18 cellular contexts compared by ENCODE assay signal in the genomic region with DNA sequence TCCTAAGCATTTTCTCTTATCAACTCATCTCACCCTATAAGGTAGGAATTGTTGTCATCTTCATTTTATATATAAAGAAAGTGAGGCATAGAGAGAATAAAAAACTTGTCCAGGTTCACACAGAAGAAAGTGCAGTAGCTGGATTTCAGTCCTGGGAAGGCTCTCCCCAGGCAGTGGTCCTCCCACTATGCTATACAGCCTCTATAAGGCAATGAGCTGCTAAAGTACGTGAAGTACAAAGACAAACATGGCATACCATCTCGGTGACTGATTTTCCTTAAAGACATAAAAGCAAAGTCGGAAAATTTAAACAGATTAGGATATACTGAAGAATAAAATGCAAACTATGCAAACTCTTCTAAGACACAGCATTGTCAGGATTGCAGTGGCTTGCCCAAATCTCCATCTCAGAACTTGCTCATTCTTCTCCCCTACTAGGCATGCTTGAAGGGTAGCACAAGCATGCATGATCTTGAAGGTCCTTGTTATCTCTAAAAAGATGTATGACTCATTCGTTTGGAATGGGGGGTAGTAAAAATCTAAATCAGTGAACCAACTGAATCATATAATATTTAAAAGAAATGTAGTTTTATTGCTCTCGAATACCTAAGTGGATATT.
DNase-seq lines count a peak whose midpoint lies in the region; ATAC-seq and TF ChIP-seq lines count a peak whose summit lies in the region.
"Had no signal": no experiment of that assay in that cellular context is flagged by ENCODE, and none has a peak within 500 bp of the region (broad histone marks: within the 10 kb centered on the region; RNA-seq: fewer than 3 reads in every experiment).

No MANE protein-coding gene starts in this region.

- H3K36me3 Mint-ChIP-seq in chondrocyte (ENCODE audit: low read depth): peaks cover 12% of the 10 kb centered on the region
- peaks cover 6% of the 10 kb centered on the region for H3K36me3 Mint-ChIP-seq in Calu3 (ENCODE audit: insufficient read depth, unreplicated experiment)

- H3K4me1 Mint-ChIP-seq in chondrocyte (ENCODE audit: low read depth) (peaks cover 65% of the 10 kb centered on the region), Calu3 (ENCODE audit: low read depth, unreplicated experiment) (peaks cover 52% of the 10 kb centered on the region)

- H3K36me3 ChIP-seq in muscle layer of colon (ENCODE audit: insufficient read depth, low read length): no peaks in the 10 kb centered on the region
- H3K36me3 ChIP-seq: adrenal gland had no signal

- H3K27me3 ChIP-seq in muscle layer of colon (ENCODE audit: control insufficient read depth in 1 of 2, insufficient read depth in 2 of 2, low read length in 2 of 2): no peaks in the 10 kb centered on the region
- H3K27me3 ChIP-seq: adrenal gland, gastroesophageal sphincter, upper lobe of left lung had no signal

- H3K27me3 Mint-ChIP-seq in chondrocyte (ENCODE audit: low read depth) (peaks cover 3% of the 10 kb centered on the region), Calu3 (ENCODE audit: unreplicated experiment) (peaks cover 28% of the 10 kb centered on the region)
- H3K27me3 Mint-ChIP-seq: activated CD4-positive, alpha-beta T cell treated with anti-CD3 and anti-CD28 coated beads, Interleukin-2, amount 10 ng/mL, durations not matched to agents 24 days and 14 days had no signal

- H3K27ac Mint-ChIP-seq in chondrocyte (ENCODE audit: unreplicated experiment): peak overlapping the region; percentile 89
- H3K27ac Mint-ChIP-seq in Calu3 (ENCODE audit: unreplicated experiment): no peak overlapping the region
- H3K27ac Mint-ChIP-seq: activated CD4-positive, alpha-beta T cell treated with anti-CD3 and anti-CD28 coated beads, Interleukin-2, amount 10 ng/mL, durations not matched to agents 24 days and 14 days; T-helper 1 cell treated with Interleukin-12 subunit alpha and Interleukin-12 subunit beta and Interleukin-4 antibody, amounts not matched to agents 30 μg/mL and 1 μg/mL, for 36 hours had no signal

- no TSS peak for BruUV-seq in Calu3 (replicated peaks; lab: Mats Ljungman, UMichigan)

- peaks cover 11% of the 10 kb centered on the region for H3K4me1 ChIP-seq in muscle layer of colon (ENCODE audit: insufficient read depth, low read length)
- H3K4me1 ChIP-seq: adrenal gland had no signal

- intact Hi-C loops in Calu3 (cut with micrococcal nuclease; ENCODE audit: unreplicated experiment): loop anchor here (5.0 kb wide), 2 partner anchors 59 to 679 kb away; no protein-coding TSS in a partner anchor

- H3K9ac ChIP-seq in muscle layer of colon (ENCODE audit: low read length): no peak overlapping the region
- H3K9ac ChIP-seq: KMS-11 had no signal

- CTCF ChIA-PET in Calu3 (lab: Charles Lee): interaction anchor here (0.8 to 1.4 kb wide), 2 partner anchors 169 to 171 kb away, joined by 3 read pairs; a partner anchor contains a TSS

- DNase-seq in AG10803 (ENCODE audit: low read depth) (peak; percentile 3), M059J (ENCODE audit: low read depth) (peak; percentile 37), chondrocyte (ENCODE audit: low spot score) (no peak), Calu3 (no peak), hypothalamus (lab: John Stamatoyannopoulos, UW) (no peak)
- DNase-seq in stimulated activated CD4-positive, alpha-beta T cell treated with anti-CD3 and anti-CD28 coated beads, Interleukin-4, amount 100 ng/mL, for 1 hour: no peak
- DNase-seq: activated CD4-positive, alpha-beta T cell treated with anti-CD3 and anti-CD28 coated beads, Interleukin-2, amount 10 ng/mL, durations not matched to agents 24 days and 14 days; activated T-cell treated with anti-CD3 and anti-CD28 coated beads, Interleukin-2, amount 50 U/mL, for 4 hours; adrenal gland; NCI-H1694; NCI-H510A treated with DMSO at 0.1 percent for 48 hours; upper lobe of left lung had no signal

- H3K4me3 Mint-ChIP-seq in chondrocyte (ENCODE audit: unreplicated experiment) (no peak overlapping the region), Calu3 (ENCODE audit: low read depth, unreplicated experiment) (no peak overlapping the region)
- H3K4me3 Mint-ChIP-seq: activated CD4-positive, alpha-beta T cell treated with anti-CD3 and anti-CD28 coated beads, Interleukin-2, amount 10 ng/mL, durations not matched to agents 24 days and 14 days; activated T-cell treated with anti-CD3 and anti-CD28 coated beads, Interleukin-2, amount 50 U/mL, for 4 hours; T-helper 1 cell treated with Interleukin-12 subunit alpha and Interleukin-12 subunit beta and Interleukin-4 antibody, amounts not matched to agents 30 μg/mL and 1 μg/mL, for 36 hours had no signal

- TF ChIP-seq CTCF in AG10803 (conservative IDR thresholded peaks at IDR 0.05; ENCODE audit: low read length) (no peak), chondrocyte (IDR thresholded peaks at IDR 0.05) (no peak), Calu3 (IDR thresholded peaks at IDR 0.05; ENCODE audit: unreplicated experiment) (no peak)

- no peaks in the 10 kb centered on the region for H3K9me3 Mint-ChIP-seq in chondrocyte (ENCODE audit: low read depth)
- H3K9me3 Mint-ChIP-seq in Calu3 (ENCODE audit: low read depth, unreplicated experiment): no peaks in the 10 kb centered on the region
- H3K9me3 Mint-ChIP-seq: activated CD4-positive, alpha-beta T cell treated with anti-CD3 and anti-CD28 coated beads, Interleukin-2, amount 10 ng/mL, durations not matched to agents 24 days and 14 days; activated T-cell treated with anti-CD3 and anti-CD28 coated beads, Interleukin-2, amount 50 U/mL, for 4 hours; T-helper 1 cell treated with Interleukin-12 subunit alpha and Interleukin-12 subunit beta and Interleukin-4 antibody, amounts not matched to agents 30 μg/mL and 1 μg/mL, for 36 hours had no signal

- H3K27ac ChIP-seq in muscle layer of colon (ENCODE audit: low read depth, low read length): peak overlapping the region; percentile 27
- H3K27ac ChIP-seq: adrenal gland, C4-2B, KMS-11 had no signal

- no peaks in the 10 kb centered on the region for H3K9me3 ChIP-seq in muscle layer of colon (ENCODE audit: low read length)
- H3K9me3 ChIP-seq: adrenal gland, gastroesophageal sphincter, upper lobe of left lung had no signal

- H3K4me3 ChIP-seq in AG10803 (ENCODE audit: low read length) (no peak overlapping the region), muscle layer of colon (ENCODE audit: low read depth in 1 of 2, low read length in 2 of 2) (no peak overlapping the region)
- H3K4me3 ChIP-seq: adrenal gland, gastroesophageal sphincter, upper lobe of left lung had no signal

- no peak for ATAC-seq in HG03045 (IDR thresholded peaks at IDR 0.05; ENCODE audit: unreplicated experiment)
- ATAC-seq: activated T-cell treated with anti-CD3 and anti-CD28 coated beads, Interleukin-2, amount 50 U/mL, for 4 hours; gastroesophageal sphincter had no signal

Comparison
In these comparisons a context has a peak if more than half of its experiments do, and no peak if none do; other contexts are left out.
1. DNase-seq: peak in AG10803 (single experiment) and M059J (single experiment); none in chondrocyte (single experiment), stimulated activated CD4-positive, alpha-beta T cell treated with anti-CD3 and anti-CD28 coated beads, Interleukin-4, amount 100 ng/mL, for 1 hour (single experiment), Calu3 (single experiment) and hypothalamus (0 of 51).